In the genomic region with DNA sequence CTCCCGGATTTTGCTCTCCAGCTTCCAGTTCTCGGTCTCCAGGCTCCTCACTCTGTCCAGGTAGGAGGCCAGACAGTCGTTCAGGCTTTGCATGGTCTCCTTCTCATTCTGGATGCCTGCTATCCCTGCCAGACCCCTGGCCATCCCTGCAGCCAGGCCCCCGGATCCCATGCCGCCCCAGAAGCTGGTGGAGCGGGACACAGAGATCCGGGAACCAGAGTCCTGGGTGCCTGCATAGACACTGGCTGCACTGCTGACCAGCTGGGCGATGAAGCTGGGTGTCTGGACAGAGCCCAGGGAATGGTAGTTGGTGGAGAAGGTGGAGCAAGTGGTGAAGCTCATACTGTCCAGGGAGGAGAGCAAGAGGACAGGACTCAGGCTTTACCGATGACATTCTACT, we compare ENCODE assay signal across 34 cellular contexts. TPM values are rescaled to one million over a fixed set of nuclear protein-coding genes. Genes with fewer than 3 reads are reported as not detected.
"Had no signal": no experiment of that assay in that cellular context is flagged by ENCODE, and none has a peak within 500 bp of the region (broad histone marks: within the 10 kb centered on the region; RNA-seq: fewer than 3 reads in every experiment).

No MANE protein-coding gene starts in this region.

- H3K4me3 ChIP-seq: MG63 had no signal

- H3K27me3 ChIP-seq: MG63 had no signal

- H3K36me3 ChIP-seq: MG63 had no signal

- H3K9me3 ChIP-seq: MG63 had no signal

- DNase-seq: Karpas-422, Kasumi-1, KG1, MG63, MM.1S, NCI-H1048, NCI-H1092, NCI-H1092 treated with DMSO at 0.1 percent for 48 hours, NCI-H1105, NCI-H1105 treated with DMSO at 0.1 percent for 48 hours, NCI-H1417, NCI-H1417 treated with DMSO at 0.1 percent for 48 hours, NCI-H1436, NCI-H1436 treated with DMSO at 0.1 percent for 48 hours, NCI-H146, NCI-H1694, NCI-H1694 treated with DMSO at 0.1 percent for 48 hours, NCI-H187, NCI-H187 treated with DMSO at 0.1 percent for 48 hours, NCI-H1930, NCI-H2029, NCI-H2029 treated with DMSO at 0.1 percent for 48 hours, NCI-H2081, NCI-H2081 treated with DMSO at 0.1 percent for 48 hours, NCI-H2107, NCI-H2171, NCI-H2171 treated with DMSO at 0.1 percent for 48 hours, NCI-H2227 treated with DMSO at 0.1 percent for 48 hours, NCI-H226, NCI-H345, NCI-H446, NCI-H446 treated with DMSO at 0.1 percent for 48 hours had no signal

- H3K27ac ChIP-seq: KMS-11 had no signal

RNA-seq across cellular contexts. Expression of gene CALHM6, which starts 2.9 kb away (rescaled TPM):
- total RNA-seq: MCF 10A had no signal

RNA-seq across cellular contexts. Expression of gene CALHM5, which starts 53.2 kb away (rescaled TPM):
- total RNA-seq: MCF 10A had no signal
